Comparison of ENCODE assay signal across 14 cellular contexts in the genomic region with DNA sequence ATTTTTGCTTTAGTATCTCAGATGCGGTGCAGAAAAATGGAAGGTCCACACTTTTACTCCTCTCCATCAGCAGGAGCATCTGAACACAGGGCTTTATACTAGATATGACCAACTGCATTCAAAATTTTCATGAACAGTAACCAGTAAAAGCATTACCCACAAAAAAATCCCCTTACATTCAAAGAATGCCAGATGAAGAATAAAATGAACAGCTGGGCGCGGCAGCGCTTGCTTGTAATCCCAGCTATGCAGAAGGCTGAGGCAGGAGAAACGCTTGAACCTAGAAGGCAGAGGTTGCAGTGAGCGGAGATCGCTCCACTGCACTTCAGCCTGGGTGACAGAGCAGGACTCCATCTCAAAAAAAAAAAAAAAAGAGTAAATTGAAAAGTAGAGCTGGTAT. TPM values are rescaled to one million over a fixed set of nuclear protein-coding genes. Genes with fewer than 3 reads are reported as not detected.
DNase-seq lines count a peak whose midpoint lies in the region; ATAC-seq and TF ChIP-seq lines count a peak whose summit lies in the region.
"Had no signal": no experiment of that assay in that cellular context is flagged by ENCODE, and none has a peak within 500 bp of the region (broad histone marks: within the 10 kb centered on the region; RNA-seq: fewer than 3 reads in every experiment).

No MANE protein-coding gene starts in this region.

- H3K36me3 ChIP-seq in mesenchymal stem cell (ENCODE audit: control insufficient read depth in 1 of 2, insufficient read depth in 2 of 2, low read depth in 1 of 2, low read length in 2 of 2), result peaks cover 0 to 49% of the 10 kb centered on the region in 2 experiments

- no peak overlapping the region for H4K8ac ChIP-seq in mesenchymal stem cell (ENCODE audit: low read length)

- 85% methylated on average over 5 of the region's 7 CpGs for WGBS in mesenchymal stem cell

- TF ChIP-seq CTCF in type B pancreatic cell (conservative IDR thresholded peaks at IDR 0.05), result no peak

- no peak overlapping the region for H2AFZ ChIP-seq in mesenchymal stem cell (ENCODE audit: low read depth, low read length)

- H3K4me1 ChIP-seq in mesenchymal stem cell (ENCODE audit: control insufficient read depth, insufficient read depth, low read depth, low read length), result peaks cover 4% of the 10 kb centered on the region

- H2AK5ac ChIP-seq in mesenchymal stem cell (ENCODE audit: low read length, severe bottlenecking), result no peak overlapping the region

- peak overlapping the region in 1 of 2 experiments; percentile 99 for H3K4me3 ChIP-seq in mesenchymal stem cell (ENCODE audit: insufficient read depth in 1 of 2, low read depth in 1 of 2, low read length in 2 of 2)
- H3K4me3 ChIP-seq: skin epidermis had no signal

- H3K4me1 Mint-ChIP-seq in activated naive CD4-positive, alpha-beta T cell treated with anti-CD3 and anti-CD28 coated beads, Interleukin-2, amount 10 ng/mL, durations not matched to agents 7 days and 5 days, result peaks cover 76% of the 10 kb centered on the region
- peaks cover 47% of the 10 kb centered on the region for H3K4me1 Mint-ChIP-seq in activated T-helper 17 cell treated with anti-CD3 and anti-CD28 coated beads, Interleukin-2, amount 50 U/mL, for 72 hours
- peaks cover 34% of the 10 kb centered on the region for H3K4me1 Mint-ChIP-seq in type B pancreatic cell (ENCODE audit: unreplicated experiment)

- no peak overlapping the region for H3K18ac ChIP-seq in mesenchymal stem cell (ENCODE audit: low read depth in 1 of 2, low read length in 2 of 2)

- no peak overlapping the region for H3K4me2 ChIP-seq in mesenchymal stem cell (ENCODE audit: low read length, poor library complexity, severe bottlenecking)

- no peak overlapping the region for H3K23ac ChIP-seq in mesenchymal stem cell (ENCODE audit: low read length in 2 of 2)

- CTCF ChIA-PET in activated naive CD4-positive, alpha-beta T cell treated with anti-CD3 and anti-CD28 coated beads, Interleukin-2, amount 10 ng/mL, durations not matched to agents 7 days and 5 days (lab: Charles Lee), result interaction anchor here (4.9 kb wide), 1 partner anchor 21 kb away, joined by 47 read pairs; a partner anchor contains a TSS

- peaks cover 39% of the 10 kb centered on the region for H3K36me3 Mint-ChIP-seq in activated naive CD4-positive, alpha-beta T cell treated with anti-CD3 and anti-CD28 coated beads, Interleukin-2, amount 10 ng/mL, durations not matched to agents 7 days and 5 days
- H3K36me3 Mint-ChIP-seq in activated naive CD4-positive, alpha-beta T cell treated with anti-CD3 and anti-CD28 coated beads, Interleukin-2, amount 50 U/mL, for 72 hours, result peaks cover 11 to 46% of the 10 kb centered on the region in 2 donors
- peaks cover 75% of the 10 kb centered on the region for H3K36me3 Mint-ChIP-seq in activated T-helper 17 cell treated with anti-CD3 and anti-CD28 coated beads, Interleukin-2, amount 50 U/mL, for 72 hours (ENCODE audit: low read depth)
- peaks cover 12% of the 10 kb centered on the region for H3K36me3 Mint-ChIP-seq in type B pancreatic cell

- no peaks in the 10 kb centered on the region for H3K27me3 ChIP-seq in mesenchymal stem cell (ENCODE audit: control insufficient read depth in 1 of 2, insufficient read depth in 1 of 2, low read length in 2 of 2)

- H3K14ac ChIP-seq in mesenchymal stem cell (ENCODE audit: low read length in 2 of 2), result no peak overlapping the region

- peak overlapping the region; percentile 99 for H3K9ac ChIP-seq in mesenchymal stem cell (ENCODE audit: low read length)

- H3K9me3 ChIP-seq in mesenchymal stem cell (ENCODE audit: control insufficient read depth, low read length), result no peaks in the 10 kb centered on the region

- H3K27me3 Mint-ChIP-seq in activated naive CD4-positive, alpha-beta T cell treated with anti-CD3 and anti-CD28 coated beads, Interleukin-2, amount 10 ng/mL, durations not matched to agents 7 days and 5 days, result no peaks in the 10 kb centered on the region
- no peaks in the 10 kb centered on the region for H3K27me3 Mint-ChIP-seq in activated T-helper 17 cell treated with anti-CD3 and anti-CD28 coated beads, Interleukin-2, amount 50 U/mL, for 72 hours
- no peaks in the 10 kb centered on the region for H3K27me3 Mint-ChIP-seq in type B pancreatic cell

- DNase-seq in activated naive CD4-positive, alpha-beta T cell treated with anti-CD3 and anti-CD28 coated beads, Interleukin-2, amount 10 ng/mL, durations not matched to agents 7 days and 5 days, result no peak
- no peak for DNase-seq in activated naive CD4-positive, alpha-beta T cell treated with anti-CD3 and anti-CD28 coated beads, Interleukin-2, amount 50 U/mL, for 72 hours (ENCODE audit: low spot score in 2 of 2)
- no peak for DNase-seq in mesenchymal stem cell
- DNase-seq in type B pancreatic cell (ENCODE audit: extremely low spot score, unreplicated experiment), result no peak
- no peak for DNase-seq in NCI-H510A (lab: John Stamatoyannopoulos, UW)
- DNase-seq in activated CD4-positive, CD25-positive, alpha-beta regulatory T cell treated with anti-CD3 and anti-CD28 coated beads, Interleukin-2, amount 50 U/mL, for 72 hours, result no peak
- DNase-seq: DMS53; MV-4-11; NCI-H2171; NK-92 treated with Interleukin-12 subunit alpha and Interleukin-12 subunit beta, amount 100 ng/mL, for 24 hours; occipital lobe had no signal

- no peak overlapping the region for H3K4ac ChIP-seq in mesenchymal stem cell (ENCODE audit: low read depth in 1 of 2, low read length in 2 of 2)

- H3K27ac Mint-ChIP-seq in activated naive CD4-positive, alpha-beta T cell treated with anti-CD3 and anti-CD28 coated beads, Interleukin-2, amount 10 ng/mL, durations not matched to agents 7 days and 5 days, result no peak overlapping the region
- H3K27ac Mint-ChIP-seq in activated naive CD4-positive, alpha-beta T cell treated with anti-CD3 and anti-CD28 coated beads, Interleukin-2, amount 50 U/mL, for 72 hours, result peak overlapping the region in 1 of 2 donors; percentile 1
- H3K27ac Mint-ChIP-seq in activated T-helper 17 cell treated with anti-CD3 and anti-CD28 coated beads, Interleukin-2, amount 50 U/mL, for 72 hours, result no peak overlapping the region
- peak overlapping the region; percentile 59 for H3K27ac Mint-ChIP-seq in type B pancreatic cell

- H2BK15ac ChIP-seq in mesenchymal stem cell (ENCODE audit: low read depth, poor library complexity, severe bottlenecking), result no peak overlapping the region

- H2BK12ac ChIP-seq in mesenchymal stem cell (ENCODE audit: low read length in 2 of 2), result no peak overlapping the region

- no peak for ATAC-seq in activated naive CD4-positive, alpha-beta T cell treated with anti-CD3 and anti-CD28 coated beads, Interleukin-2, amount 50 U/mL, for 72 hours
- ATAC-seq in activated T-helper 17 cell treated with anti-CD3 and anti-CD28 coated beads, Interleukin-2, amount 50 U/mL, for 72 hours (replicated peaks), result no peak
- no peak for ATAC-seq in GM19452 (IDR thresholded peaks at IDR 0.05; ENCODE audit: unreplicated experiment)

- H3K4me3 Mint-ChIP-seq in activated naive CD4-positive, alpha-beta T cell treated with anti-CD3 and anti-CD28 coated beads, Interleukin-2, amount 10 ng/mL, durations not matched to agents 7 days and 5 days, result peak overlapping the region; percentile 2
- peak overlapping the region; percentile 56 for H3K4me3 Mint-ChIP-seq in activated T-helper 17 cell treated with anti-CD3 and anti-CD28 coated beads, Interleukin-2, amount 50 U/mL, for 72 hours
- peak overlapping the region; percentile 21 for H3K4me3 Mint-ChIP-seq in type B pancreatic cell

- H4K91ac ChIP-seq in mesenchymal stem cell (ENCODE audit: low read length), result no peak overlapping the region

- H2BK120ac ChIP-seq in mesenchymal stem cell (ENCODE audit: low read depth, low read length), result no peak overlapping the region

- H3K79me1 ChIP-seq in mesenchymal stem cell (replicated peaks; ENCODE audit: low read length, poor library complexity, severe bottlenecking), result no peaks in the 10 kb centered on the region

- H2BK5ac ChIP-seq in mesenchymal stem cell (ENCODE audit: low read depth, low read length, poor library complexity, severe bottlenecking), result no peak overlapping the region

- H3K27ac ChIP-seq in mesenchymal stem cell (ENCODE audit: low read length, poor library complexity, severe bottlenecking), result no peak overlapping the region

- peaks cover 3% of the 10 kb centered on the region for H3K9me3 Mint-ChIP-seq in activated naive CD4-positive, alpha-beta T cell treated with anti-CD3 and anti-CD28 coated beads, Interleukin-2, amount 10 ng/mL, durations not matched to agents 7 days and 5 days
- H3K9me3 Mint-ChIP-seq in activated naive CD4-positive, alpha-beta T cell treated with anti-CD3 and anti-CD28 coated beads, Interleukin-2, amount 50 U/mL, for 72 hours, result no peaks in the 10 kb centered on the region
- H3K9me3 Mint-ChIP-seq in activated T-helper 17 cell treated with anti-CD3 and anti-CD28 coated beads, Interleukin-2, amount 50 U/mL, for 72 hours, result no peaks in the 10 kb centered on the region
- no peaks in the 10 kb centered on the region for H3K9me3 Mint-ChIP-seq in type B pancreatic cell

RNA-seq across cellular contexts. Expression of a gene that starts 3.1 kb away (rescaled TPM):
- 100 to 1,000 TPM in 1 of 2 donors, 10 to 100 TPM in 1; 76.2 to 105 TPM for total RNA-seq in activated naive CD4-positive, alpha-beta T cell treated with anti-CD3 and anti-CD28 coated beads, Interleukin-2, amount 50 U/mL, for 72 hours
- total RNA-seq in activated T-helper 17 cell treated with anti-CD3 and anti-CD28 coated beads, Interleukin-2, amount 50 U/mL, for 72 hours, result 10 to 100 TPM; 70.0 to 92.2 TPM
- 103 TPM for polyA plus RNA-seq in mesenchymal stem cell (2013, experiment 1 of 2)
- 104 TPM for polyA plus RNA-seq in mesenchymal stem cell (2013, experiment 2 of 2)
- total RNA-seq in type B pancreatic cell (ENCODE audit: low replicate concordance), result 131 and 153 TPM in 2 replicates

RNA-seq across cellular contexts. Expression of a gene that starts 20.7 kb away (rescaled TPM):
- 10 to 100 TPM in 1 of 2 donors, 1 to 10 TPM in 1; 6.4 to 15.4 TPM for total RNA-seq in activated naive CD4-positive, alpha-beta T cell treated with anti-CD3 and anti-CD28 coated beads, Interleukin-2, amount 50 U/mL, for 72 hours
- total RNA-seq in activated T-helper 17 cell treated with anti-CD3 and anti-CD28 coated beads, Interleukin-2, amount 50 U/mL, for 72 hours, result 10 to 100 TPM in 1 of 2 donors, 1 to 10 TPM in 1; 9.6 to 16.4 TPM
- polyA plus RNA-seq in mesenchymal stem cell (2013, experiment 1 of 2), result 4.0 TPM
- polyA plus RNA-seq in mesenchymal stem cell (2013, experiment 2 of 2), result 4.1 TPM
- 17.5 and 18.1 TPM in 2 replicates for total RNA-seq in type B pancreatic cell (ENCODE audit: low replicate concordance)

RNA-seq across cellular contexts. Expression of a gene that starts 34.6 kb away (rescaled TPM):
- 10 to 100 TPM in 1 of 2 donors, 1 to 10 TPM in 1; 5.1 to 10.5 TPM for total RNA-seq in activated naive CD4-positive, alpha-beta T cell treated with anti-CD3 and anti-CD28 coated beads, Interleukin-2, amount 50 U/mL, for 72 hours
- total RNA-seq in activated T-helper 17 cell treated with anti-CD3 and anti-CD28 coated beads, Interleukin-2, amount 50 U/mL, for 72 hours, result 10 to 100 TPM; 11.3 to 14.3 TPM
- polyA plus RNA-seq in mesenchymal stem cell (2013, experiment 1 of 2), result 10.2 TPM
- polyA plus RNA-seq in mesenchymal stem cell (2013, experiment 2 of 2), result 10.0 TPM
- 5.8 and 8.9 TPM in 2 replicates for total RNA-seq in type B pancreatic cell (ENCODE audit: low replicate concordance)

Comparison
In these comparisons a context has a peak if more than half of its experiments do, and no peak if none do; other contexts are left out.
1. H3K4me3 Mint-ChIP-seq: peak in every context shown above with its lines; median percentile 56 in activated T-helper 17 cell treated with anti-CD3 and anti-CD28 coated beads, Interleukin-2, amount 50 U/mL, for 72 hours; 21 in type B pancreatic cell; 2 in activated naive CD4-positive, alpha-beta T cell treated with anti-CD3 and anti-CD28 coated beads, Interleukin-2, amount 10 ng/mL, durations not matched to agents 7 days and 5 days.